8 cellular contexts compared by ENCODE assay signal in the genomic region with DNA sequence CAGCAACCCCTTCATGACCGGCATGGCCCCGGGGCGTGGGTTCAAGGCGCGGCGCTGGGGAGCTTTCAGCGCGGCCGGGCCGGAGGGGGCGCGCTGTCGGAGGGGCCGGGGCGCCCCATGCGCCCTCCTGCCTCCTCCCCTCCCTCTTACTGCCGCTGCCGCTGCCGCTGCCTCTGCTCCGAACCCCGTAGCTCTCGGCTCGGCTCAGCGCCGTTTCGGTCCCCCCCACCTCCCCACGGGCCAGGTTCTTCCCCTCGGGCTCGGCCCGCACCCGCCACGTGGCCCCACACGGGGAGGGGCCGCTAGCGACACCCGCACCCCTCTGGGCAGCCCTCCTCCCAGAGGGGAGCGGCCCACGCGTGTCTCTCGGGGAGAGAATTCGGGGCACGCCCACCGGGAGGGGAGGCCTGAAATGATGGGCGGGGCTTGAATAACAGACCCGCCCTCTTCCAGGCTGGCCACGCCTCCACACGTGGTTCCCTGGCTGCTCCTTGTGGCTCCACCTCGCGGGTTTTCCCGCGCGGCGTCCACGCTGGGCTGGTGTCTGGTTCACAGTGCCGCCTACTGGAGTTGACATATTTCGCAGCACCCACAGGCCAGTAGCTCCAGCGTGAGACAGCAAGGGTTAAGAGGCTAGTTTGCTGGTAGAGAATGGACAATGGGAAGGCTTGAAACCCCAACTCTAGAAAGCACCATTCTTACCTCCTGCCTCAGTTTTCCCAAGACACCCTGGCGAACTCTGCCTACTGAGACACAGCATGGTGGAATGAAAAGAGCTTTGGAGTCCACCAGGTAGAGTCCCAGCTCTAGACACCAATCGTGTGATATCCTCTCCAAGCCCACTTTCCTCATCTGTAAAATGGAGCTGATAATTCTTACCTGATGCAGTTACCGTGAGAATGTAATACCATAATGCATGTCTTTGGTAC. TPM values are rescaled to one million over a fixed set of nuclear protein-coding genes. Genes with fewer than 3 reads are reported as not detected.
A peak's percentile ranks its signal among the peaks of the same experiment; 100 is the strongest.
DNase-seq lines count a peak whose midpoint lies in the region; ATAC-seq and TF ChIP-seq lines count a peak whose summit lies in the region.

A gene (minus strand): TSS at position 221 of the 929 bp plus-strand sequence. CDS start 197 bp downstream, at position 24.

- TF ChIP-seq EP300 in ovary (IDR thresholded peaks at IDR 0.05), result no peak

- peak within 1 kb of the TSS; percentile 5 for H3K27ac Mint-ChIP-seq in activated naive CD4-positive, alpha-beta T cell treated with anti-CD3 and anti-CD28 coated beads, Interleukin-2, amount 10 ng/mL, durations not matched to agents 7 days and 5 days
- H3K27ac Mint-ChIP-seq in glutamatergic neuron (ENCODE audit: unreplicated experiment), result no peak within 1 kb of the TSS

- WGBS in ovary, 3 donors, result 3 to 9% (median 5%) methylated on average over 21 to 60 of the region's 60 CpGs

- TF ChIP-seq CTCF in AG04449 (IDR thresholded peaks at IDR 0.05; ENCODE audit: insufficient read depth, low read length, missing control alignments) (peak; percentile 43), LNCAP (IDR thresholded peaks at IDR 0.05) (peak; percentile 75), glutamatergic neuron (IDR thresholded peaks at IDR 0.05; ENCODE audit: partially characterized antibody, unreplicated experiment) (peak; percentile 32), ovary (IDR thresholded peaks at IDR 0.05) (no peak), thoracic aorta (IDR thresholded peaks at IDR 0.05) (no peak)

- CTCF ChIA-PET in AG04449 (lab: Yijun Ruan, JAX), result interaction anchor here (0.5 to 3.0 kb wide), 23 partner anchors 9 to 738 kb away, joined by 3 to 15 read pairs (median 4); a partner anchor contains a TSS
- CTCF ChIA-PET in activated naive CD4-positive, alpha-beta T cell treated with anti-CD3 and anti-CD28 coated beads, Interleukin-2, amount 10 ng/mL, durations not matched to agents 7 days and 5 days (lab: Charles Lee), result interaction anchor here (0.6 to 3.1 kb wide), 23 partner anchors 9 to 349 kb away, joined by 3 to 28 read pairs (median 3); a partner anchor contains a TSS

- intact Hi-C loops in ovary (cut with DNase I), result no loop called here

- H3K4me3 ChIP-seq in AG04449 (ENCODE audit: low read depth, low read length) (0 out of 2 replicates have a peak within 1 kb of the TSS, but pooled peaks have one; percentile 12), ovary (peak within 1 kb of the TSS; percentile 19), thoracic aorta (peak within 1 kb of the TSS; percentile 61)

- ATAC-seq in GM18868 (IDR thresholded peaks at IDR 0.05; ENCODE audit: unreplicated experiment) (peak; percentile 45), thoracic aorta (ENCODE audit: insufficient number of reproducible peaks, low FRiP score, low read depth) (no peak)

- no peaks in the 10 kb centered on the region for H3K9me3 ChIP-seq in ovary
- H3K9me3 ChIP-seq in thoracic aorta, result no peaks in the 10 kb centered on the region

- TF ChIP-seq POLR2A in ovary (IDR thresholded peaks at IDR 0.05), result no peak

- H3K27ac ChIP-seq in ovary (no peak within 1 kb of the TSS), thoracic aorta (no peak within 1 kb of the TSS)

- H3K27me3 ChIP-seq in ovary (no peaks in the 10 kb centered on the region), thoracic aorta (replicated peaks; ENCODE audit: insufficient read depth) (peaks cover 12% of the 10 kb centered on the region)

- H3K9me3 Mint-ChIP-seq in activated naive CD4-positive, alpha-beta T cell treated with anti-CD3 and anti-CD28 coated beads, Interleukin-2, amount 10 ng/mL, durations not matched to agents 7 days and 5 days, result no peaks in the 10 kb centered on the region
- H3K9me3 Mint-ChIP-seq in glutamatergic neuron (ENCODE audit: unreplicated experiment), result peaks cover 9% of the 10 kb centered on the region

- no peak for DNase-seq in AG04449 (ENCODE audit: low read depth, low spot score)
- peak; percentile 95 for DNase-seq in SK-N-DZ (ENCODE audit: low spot score)
- DNase-seq in activated naive CD4-positive, alpha-beta T cell treated with anti-CD3 and anti-CD28 coated beads, Interleukin-2, amount 10 ng/mL, durations not matched to agents 7 days and 5 days, result peak; percentile 92
- peak; percentile 82 for DNase-seq in glutamatergic neuron
- DNase-seq in ovary, result peak in 3 of 5 donors; percentile 49 to 70 (median 66)
- DNase-seq in thoracic aorta (ENCODE audit: low spot score), result peak; percentile 33

- H3K4me1 ChIP-seq in ovary (ENCODE audit: insufficient read depth) (peaks cover 14% of the 10 kb centered on the region), thoracic aorta (ENCODE audit: control insufficient read depth in 1 of 2, low read depth in 2 of 2) (peaks cover 13 to 30% of the 10 kb centered on the region in 2 donors)

- H3K36me3 ChIP-seq in ovary, result no peaks in the 10 kb centered on the region
- no peaks in the 10 kb centered on the region for H3K36me3 ChIP-seq in thoracic aorta

- H3K27me3 Mint-ChIP-seq in activated naive CD4-positive, alpha-beta T cell treated with anti-CD3 and anti-CD28 coated beads, Interleukin-2, amount 10 ng/mL, durations not matched to agents 7 days and 5 days, result peaks cover 80% of the 10 kb centered on the region
- peaks cover 25% of the 10 kb centered on the region for H3K27me3 Mint-ChIP-seq in glutamatergic neuron (ENCODE audit: unreplicated experiment)

- POLR2A ChIA-PET in AG04449 (lab: Yijun Ruan, JAX), result no interaction called here

- H3K4me3 Mint-ChIP-seq in activated naive CD4-positive, alpha-beta T cell treated with anti-CD3 and anti-CD28 coated beads, Interleukin-2, amount 10 ng/mL, durations not matched to agents 7 days and 5 days, result peak within 1 kb of the TSS; percentile 52
- peak within 1 kb of the TSS; percentile 63 for H3K4me3 Mint-ChIP-seq in glutamatergic neuron (ENCODE audit: unreplicated experiment)

- H3K36me3 Mint-ChIP-seq in activated naive CD4-positive, alpha-beta T cell treated with anti-CD3 and anti-CD28 coated beads, Interleukin-2, amount 10 ng/mL, durations not matched to agents 7 days and 5 days, result no peaks in the 10 kb centered on the region
- H3K36me3 Mint-ChIP-seq in glutamatergic neuron (ENCODE audit: unreplicated experiment), result peaks cover 7% of the 10 kb centered on the region

- H3K4me1 Mint-ChIP-seq in activated naive CD4-positive, alpha-beta T cell treated with anti-CD3 and anti-CD28 coated beads, Interleukin-2, amount 10 ng/mL, durations not matched to agents 7 days and 5 days, result peaks cover 61% of the 10 kb centered on the region
- peaks cover 11% of the 10 kb centered on the region for H3K4me1 Mint-ChIP-seq in glutamatergic neuron (ENCODE audit: low read depth, unreplicated experiment)

RNA-seq across cellular contexts. Expression of the gene that starts here (rescaled TPM):
- 4.0 TPM in 2 replicates for polyA plus RNA-seq in SK-N-DZ (2014; cell fraction: cytosol; rRNA removed)
- 8.6 and 10.0 TPM in 2 replicates for polyA plus RNA-seq in SK-N-DZ (2014; cell fraction: nucleus; rRNA removed)
- total RNA-seq in glutamatergic neuron (ENCODE audit: unreplicated experiment), result 0.71 TPM
- total RNA-seq in ovary, result under 1 TPM in 4 of 7 donors, not detected in 3; 0.08 to 0.40 (median 0.15) TPM
- polyA plus RNA-seq in ovary, result under 1 TPM in 1 of 2 donors, not detected in 1; 0.07 TPM
- under 1 TPM in 1 of 2 donors, not detected in 1; 0.21 TPM for total RNA-seq in thoracic aorta

Comparison
In these comparisons a context has a peak if more than half of its experiments do, and no peak if none do; other contexts are left out.
1. Peak in DNase-seq in glutamatergic neuron; RNA of the gene not detected or under 1 TPM.
2. Peak in DNase-seq and H3K4me3 ChIP-seq in ovary; RNA of the gene not detected or under 1 TPM.
3. Peak in DNase-seq and H3K4me3 ChIP-seq in thoracic aorta; RNA of the gene not detected or under 1 TPM.
4. CTCF ChIP-seq: peak in AG04449 (single experiment), LNCAP (single experiment) and glutamatergic neuron (single experiment); none in ovary (0 of 3) and thoracic aorta (single experiment).
5. Peak in every context shown above with its lines, with median percentiles within 50 percentile points of each other: H3K4me3 ChIP-seq.